13 cellular contexts compared by ENCODE assay signal in the genomic region with DNA sequence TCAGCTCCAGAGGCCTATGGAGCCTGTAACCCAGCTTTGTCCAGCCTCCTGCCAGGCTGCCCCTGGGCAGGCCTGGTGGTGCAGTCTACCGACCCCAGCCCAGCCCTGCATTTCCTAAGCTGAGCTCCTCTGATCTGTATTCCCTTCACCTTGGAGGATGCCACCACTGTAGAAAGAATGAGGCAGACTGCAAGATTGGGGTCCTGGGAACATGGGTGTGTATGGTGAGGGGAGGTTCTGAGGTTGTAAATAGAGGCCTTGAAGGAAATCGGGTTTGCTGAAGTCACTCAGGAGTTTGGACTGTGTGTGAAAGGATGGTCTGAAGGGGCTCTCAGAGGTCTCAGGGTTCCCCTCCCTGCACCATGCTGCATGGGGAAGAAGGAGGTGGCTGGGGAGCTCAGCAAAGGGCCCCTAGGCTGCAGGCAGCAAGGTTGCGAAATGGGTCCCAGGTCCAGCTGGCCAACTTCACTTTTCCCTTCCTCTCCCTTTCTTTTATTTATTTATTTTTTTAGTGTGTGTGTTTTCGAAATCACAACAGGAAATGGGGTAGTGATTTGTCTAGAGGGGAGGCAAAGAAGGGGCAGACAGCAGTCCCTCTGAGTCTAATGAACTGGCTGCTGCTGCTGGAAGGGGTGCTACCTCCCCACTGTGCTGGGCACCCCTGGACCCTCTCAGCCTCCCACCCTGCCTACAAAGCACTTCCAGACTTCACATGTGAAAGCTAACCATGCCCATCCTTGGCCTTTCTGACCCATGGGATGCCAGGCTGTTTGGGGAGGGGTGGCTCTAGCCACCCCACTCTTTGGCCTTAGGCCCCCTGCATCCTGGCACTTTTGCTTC. TPM values are rescaled to one million over a fixed set of nuclear protein-coding genes. Genes with fewer than 3 reads are reported as not detected.
DNase-seq lines count a peak whose midpoint lies in the region; ATAC-seq and TF ChIP-seq lines count a peak whose summit lies in the region.
"Had no signal": no experiment of that assay in that cellular context is flagged by ENCODE, and none has a peak within 500 bp of the region (broad histone marks: within the 10 kb centered on the region; RNA-seq: fewer than 3 reads in every experiment).

No MANE protein-coding gene starts in this region.

- ATAC-seq in GM19467 (IDR thresholded peaks at IDR 0.05; ENCODE audit: unreplicated experiment) (no peak), GM18858 (IDR thresholded peaks at IDR 0.05; ENCODE audit: unreplicated experiment) (no peak), GM18511 (IDR thresholded peaks at IDR 0.05; ENCODE audit: unreplicated experiment) (no peak)
- ATAC-seq: activated CD4-positive, CD25-positive, alpha-beta regulatory T cell treated with anti-CD3 and anti-CD28 coated beads, Interleukin-2, amount 50 U/mL, for 24 hours had no signal

- POLR2A ChIA-PET in AG04449 (lab: Yijun Ruan, JAX) = interaction anchor here (0.8 to 2.2 kb wide), 7 partner anchors 11 to 41 kb away, joined by 3 to 10 read pairs (median 7); a partner anchor contains a TSS

- CTCF ChIA-PET in AG04449 (lab: Yijun Ruan, JAX) = interaction anchor here (0.9 to 8.3 kb wide), 6 partner anchors 17 to 37 kb away, joined by 3 to 67 read pairs (median 12); a partner anchor contains a TSS

- peaks cover 43% of the 10 kb centered on the region for H3K36me3 Mint-ChIP-seq in osteocyte (ENCODE audit: unreplicated experiment)
- no peaks in the 10 kb centered on the region for H3K36me3 Mint-ChIP-seq in activated T-cell treated with anti-CD3 and anti-CD28 coated beads, Interleukin-2, amount 50 U/mL, for 24 hours (ENCODE audit: low read depth)
- H3K36me3 Mint-ChIP-seq: CD4-positive, CD25-positive, alpha-beta regulatory T cell; naive B cell had no signal

- H3K27me3 Mint-ChIP-seq in osteocyte (ENCODE audit: unreplicated experiment) = no peaks in the 10 kb centered on the region
- no peaks in the 10 kb centered on the region for H3K27me3 Mint-ChIP-seq in activated T-cell treated with anti-CD3 and anti-CD28 coated beads, Interleukin-2, amount 50 U/mL, for 24 hours
- H3K27me3 Mint-ChIP-seq: central memory CD8-positive, alpha-beta T cell had no signal

- H3K4me3 ChIP-seq in AG04449 (ENCODE audit: low read depth, low read length) = peak overlapping the region; percentile 3; the same call in 1 of the 2 replicates
- no peak overlapping the region for H3K4me3 ChIP-seq in fibroblast of mammary gland (ENCODE audit: control insufficient read depth, low read depth, low read length)

- no peaks in the 10 kb centered on the region for H3K9me3 Mint-ChIP-seq in osteocyte (ENCODE audit: unreplicated experiment)
- no peaks in the 10 kb centered on the region for H3K9me3 Mint-ChIP-seq in activated T-cell treated with anti-CD3 and anti-CD28 coated beads, Interleukin-2, amount 50 U/mL, for 24 hours
- H3K9me3 Mint-ChIP-seq: CD4-positive, CD25-positive, alpha-beta regulatory T cell; central memory CD8-positive, alpha-beta T cell; naive B cell had no signal

- H3K4me3 Mint-ChIP-seq in osteocyte (ENCODE audit: unreplicated experiment) = peak overlapping the region; percentile 51
- no peak overlapping the region for H3K4me3 Mint-ChIP-seq in activated T-cell treated with anti-CD3 and anti-CD28 coated beads, Interleukin-2, amount 50 U/mL, for 24 hours
- H3K4me3 Mint-ChIP-seq: CD4-positive, CD25-positive, alpha-beta regulatory T cell; central memory CD8-positive, alpha-beta T cell; naive B cell had no signal

- no peak for TF ChIP-seq CTCF in AG04449 (IDR thresholded peaks at IDR 0.05; ENCODE audit: insufficient read depth, low read length, missing control alignments)
- TF ChIP-seq CTCF in fibroblast of mammary gland (conservative IDR thresholded peaks at IDR 0.05; ENCODE audit: control insufficient read depth, insufficient read depth, low read depth, low read length) = no peak
- no peak for TF ChIP-seq CTCF in osteocyte (IDR thresholded peaks at IDR 0.05)

- peaks cover 87% of the 10 kb centered on the region for H3K4me1 Mint-ChIP-seq in osteocyte (ENCODE audit: unreplicated experiment)
- H3K4me1 Mint-ChIP-seq in activated T-cell treated with anti-CD3 and anti-CD28 coated beads, Interleukin-2, amount 50 U/mL, for 24 hours (ENCODE audit: low read depth) = no peaks in the 10 kb centered on the region
- H3K4me1 Mint-ChIP-seq: CD4-positive, CD25-positive, alpha-beta regulatory T cell; naive B cell had no signal

- DNase-seq in AG04449 (ENCODE audit: low read depth, low spot score) (no peak), NOMO-1 treated with dmso at 0.1 percent for 144 hours (lab: John Stamatoyannopoulos, UW; ENCODE audit: unreplicated experiment) (peak; percentile 49), fibroblast of mammary gland (ENCODE audit: low read depth) (peak; percentile 86), osteocyte (ENCODE audit: extremely low spot score, unreplicated experiment) (no peak)
- no peak for DNase-seq in activated T-cell treated with anti-CD3 and anti-CD28 coated beads, Interleukin-2, amount 50 U/mL, for 24 hours
- DNase-seq: CD4-positive, CD25-positive, alpha-beta regulatory T cell; naive B cell; NCI-H2107 had no signal

- H3K27ac Mint-ChIP-seq in osteocyte (ENCODE audit: unreplicated experiment) = peak overlapping the region; percentile 91
- H3K27ac Mint-ChIP-seq in activated T-cell treated with anti-CD3 and anti-CD28 coated beads, Interleukin-2, amount 50 U/mL, for 24 hours = no peak overlapping the region
- H3K27ac Mint-ChIP-seq: CD4-positive, CD25-positive, alpha-beta regulatory T cell had no signal

RNA-seq across cellular contexts. Expression of a gene that starts 1.3 kb away (rescaled TPM):
- not detected in 2 replicates for total RNA-seq in osteocyte
- total RNA-seq: CD4-positive, CD25-positive, alpha-beta regulatory T cell had no signal

RNA-seq across cellular contexts. Expression of a gene that starts 20.4 kb away (rescaled TPM):
- total RNA-seq in osteocyte = 591 and 603 TPM in 2 replicates

RNA-seq across cellular contexts. Expression of a gene that starts 37.5 kb away (rescaled TPM):
- 154 and 161 TPM in 2 replicates for total RNA-seq in osteocyte

RNA-seq across cellular contexts. Expression of a gene that starts 59.8 kb away (rescaled TPM):
- 41.9 and 42.8 TPM in 2 replicates for total RNA-seq in osteocyte

Comparison
In these comparisons a context has a peak if more than half of its experiments do, and no peak if none do; other contexts are left out.
1. DNase-seq: peak in NOMO-1 treated with dmso at 0.1 percent for 144 hours (single experiment) and fibroblast of mammary gland (single experiment); none in AG04449 (single experiment), osteocyte (single experiment) and activated T-cell treated with anti-CD3 and anti-CD28 coated beads, Interleukin-2, amount 50 U/mL, for 24 hours (single experiment).